Comparison of ENCODE assay signal across 37 cellular contexts in genomic region chr4:75308049-75308448, GRCh38.
"Had no signal": no experiment of that assay in that cellular context is flagged by ENCODE, and none has a peak within 500 bp of the region (broad histone marks: within the 10 kb centered on the region; RNA-seq: fewer than 3 reads in every experiment).

No MANE protein-coding gene starts in this region.

- H3K27ac Mint-ChIP-seq: activated CD4-positive, alpha-beta memory T cell treated with anti-CD3 and anti-CD28 coated beads, Interleukin-2, amount 10 ng/mL, durations not matched to agents 7 days and 5 days; activated CD4-positive, alpha-beta T cell treated with anti-CD3 and anti-CD28 coated beads for 36 hours; activated CD4-positive, alpha-beta T cell treated with anti-CD3 and anti-CD28 coated beads, Interleukin-2, amount 10 ng/mL, durations not matched to agents 7 days and 5 days; activated CD8-positive, alpha-beta memory T cell treated with anti-CD3 and anti-CD28 coated beads, Interleukin-2, amount 10 ng/mL, durations not matched to agents 7 days and 5 days; activated CD8-positive, alpha-beta T cell treated with anti-CD3 and anti-CD28 coated beads, Interleukin-2, amount 10 ng/mL, durations not matched to agents 7 days and 5 days; activated naive CD4-positive, alpha-beta T cell treated with anti-CD3 and anti-CD28 coated beads, Interleukin-2, amount 10 ng/mL, durations not matched to agents 7 days and 5 days; activated naive CD4-positive, alpha-beta T cell treated with anti-CD3 and anti-CD28 coated beads, Interleukin-2, amount 50 U/mL, for 24 hours; activated naive CD8-positive, alpha-beta T cell; activated T-cell treated with anti-CD3 and anti-CD28 coated beads, Interleukin-2, amount 50 U/mL, for 24 hours; activated T-helper 2 cell treated with anti-CD3 and anti-CD28 coated beads, Interferon-gamma antibody, Interleukin-2, Interleukin-4, amounts not matched to agents 10 μg/mL and 5 μg/mL and 100 μg/mL, durations not matched to agents 14 hours and 24 hours and 36 hours; T-helper 1 cell treated with Interleukin-12 subunit alpha and Interleukin-12 subunit beta and Interleukin-4 antibody, amounts not matched to agents 30 μg/mL and 1 μg/mL, for 36 hours; T-helper 2 cell treated with Interferon-gamma antibody and Interleukin-4, amounts not matched to agents 5 μg/mL and 100 μg/mL, for 36 hours; WTC11 had no signal

- H3K4me3 ChIP-seq: adrenal gland, body of pancreas, breast epithelium had no signal

- H3K4me1 ChIP-seq: adrenal gland, body of pancreas, breast epithelium had no signal

- H3K4me1 Mint-ChIP-seq: activated CD4-positive, alpha-beta memory T cell treated with anti-CD3 and anti-CD28 coated beads, Interleukin-2, amount 10 ng/mL, durations not matched to agents 7 days and 5 days; activated CD4-positive, alpha-beta T cell treated with anti-CD3 and anti-CD28 coated beads for 36 hours; activated CD4-positive, alpha-beta T cell treated with anti-CD3 and anti-CD28 coated beads, Interleukin-2, amount 10 ng/mL, durations not matched to agents 7 days and 5 days; activated CD8-positive, alpha-beta memory T cell treated with anti-CD3 and anti-CD28 coated beads, Interleukin-2, amount 10 ng/mL, durations not matched to agents 7 days and 5 days; activated naive CD4-positive, alpha-beta T cell treated with anti-CD3 and anti-CD28 coated beads, Interleukin-2, amount 10 ng/mL, durations not matched to agents 7 days and 5 days; activated naive CD4-positive, alpha-beta T cell treated with anti-CD3 and anti-CD28 coated beads, Interleukin-2, amount 50 U/mL, for 24 hours; WTC11 had no signal

- H3K27ac ChIP-seq: adrenal gland, body of pancreas, brain microvascular endothelial cell, breast epithelium, WERI-Rb-1 had no signal

- H3K9me3 Mint-ChIP-seq: activated naive CD4-positive, alpha-beta T cell treated with anti-CD3 and anti-CD28 coated beads, Interleukin-2, amount 10 ng/mL, durations not matched to agents 7 days and 5 days; activated T-helper 2 cell treated with anti-CD3 and anti-CD28 coated beads, Interferon-gamma antibody, Interleukin-2, Interleukin-4, amounts not matched to agents 10 μg/mL and 5 μg/mL and 100 μg/mL, durations not matched to agents 14 hours and 24 hours and 36 hours; T-helper 1 cell treated with Interleukin-12 subunit alpha and Interleukin-12 subunit beta and Interleukin-4 antibody, amounts not matched to agents 30 μg/mL and 1 μg/mL, for 36 hours had no signal

- ATAC-seq: activated CD4-positive, alpha-beta T cell treated with anti-CD3 and anti-CD28 coated beads for 36 hours; activated CD4-positive, CD25-positive, alpha-beta regulatory T cell treated with anti-CD3 and anti-CD28 coated beads, Interleukin-2, amount 50 U/mL, for 24 hours; activated CD8-positive, alpha-beta memory T cell treated with anti-CD3 and anti-CD28 coated beads, Interleukin-2, amount 10 ng/mL, durations not matched to agents 7 days and 5 days; activated CD8-positive, alpha-beta T cell treated with anti-CD3 and anti-CD28 coated beads, Interleukin-2, amount 10 ng/mL, durations not matched to agents 7 days and 5 days; body of pancreas; WTC11 had no signal

- H3K36me3 ChIP-seq: adrenal gland, brain microvascular endothelial cell, breast epithelium, WERI-Rb-1 had no signal

- H3K27me3 ChIP-seq: adrenal gland, body of pancreas, brain microvascular endothelial cell, breast epithelium had no signal

- H3K36me3 Mint-ChIP-seq: activated CD8-positive, alpha-beta memory T cell treated with anti-CD3 and anti-CD28 coated beads, Interleukin-2, amount 10 ng/mL, durations not matched to agents 7 days and 5 days; activated naive CD4-positive, alpha-beta T cell treated with anti-CD3 and anti-CD28 coated beads, Interleukin-2, amount 10 ng/mL, durations not matched to agents 7 days and 5 days; activated naive CD4-positive, alpha-beta T cell treated with anti-CD3 and anti-CD28 coated beads, Interleukin-2, amount 50 U/mL, for 24 hours had no signal

- FAIRE-seq: astrocyte, colon, TTC549 had no signal

- H3K4me3 Mint-ChIP-seq: activated CD4-positive, alpha-beta memory T cell treated with anti-CD3 and anti-CD28 coated beads, Interleukin-2, amount 10 ng/mL, durations not matched to agents 7 days and 5 days; activated CD4-positive, alpha-beta T cell treated with anti-CD3 and anti-CD28 coated beads for 36 hours; activated CD4-positive, alpha-beta T cell treated with anti-CD3 and anti-CD28 coated beads, Interleukin-2, amount 10 ng/mL, durations not matched to agents 7 days and 5 days; activated CD8-positive, alpha-beta memory T cell treated with anti-CD3 and anti-CD28 coated beads, Interleukin-2, amount 10 ng/mL, durations not matched to agents 7 days and 5 days; activated CD8-positive, alpha-beta T cell treated with anti-CD3 and anti-CD28 coated beads, Interleukin-2, amount 10 ng/mL, durations not matched to agents 7 days and 5 days; activated naive CD4-positive, alpha-beta T cell treated with anti-CD3 and anti-CD28 coated beads, Interleukin-2, amount 10 ng/mL, durations not matched to agents 7 days and 5 days; activated naive CD4-positive, alpha-beta T cell treated with anti-CD3 and anti-CD28 coated beads, Interleukin-2, amount 50 U/mL, for 24 hours; activated naive CD8-positive, alpha-beta T cell; activated T-cell treated with anti-CD3 and anti-CD28 coated beads, Interleukin-2, amount 50 U/mL, for 24 hours; T-helper 1 cell treated with Interleukin-12 subunit alpha and Interleukin-12 subunit beta and Interleukin-4 antibody, amounts not matched to agents 30 μg/mL and 1 μg/mL, for 36 hours; T-helper 2 cell treated with Interferon-gamma antibody and Interleukin-4, amounts not matched to agents 5 μg/mL and 100 μg/mL, for 36 hours; WTC11 had no signal

- H3K9me3 ChIP-seq: adrenal gland had no signal

- H3K27me3 Mint-ChIP-seq: activated CD4-positive, alpha-beta memory T cell treated with anti-CD3 and anti-CD28 coated beads, Interleukin-2, amount 10 ng/mL, durations not matched to agents 7 days and 5 days; activated CD4-positive, alpha-beta T cell treated with anti-CD3 and anti-CD28 coated beads for 36 hours; activated CD4-positive, alpha-beta T cell treated with anti-CD3 and anti-CD28 coated beads, Interleukin-2, amount 10 ng/mL, durations not matched to agents 7 days and 5 days; activated CD8-positive, alpha-beta memory T cell treated with anti-CD3 and anti-CD28 coated beads, Interleukin-2, amount 10 ng/mL, durations not matched to agents 7 days and 5 days; activated naive CD4-positive, alpha-beta T cell treated with anti-CD3 and anti-CD28 coated beads, Interleukin-2, amount 10 ng/mL, durations not matched to agents 7 days and 5 days; activated naive CD4-positive, alpha-beta T cell treated with anti-CD3 and anti-CD28 coated beads, Interleukin-2, amount 50 U/mL, for 24 hours; activated naive CD8-positive, alpha-beta T cell; activated T-cell treated with anti-CD3 and anti-CD28 coated beads, Interleukin-2, amount 50 U/mL, for 24 hours had no signal

- DNase-seq: activated CD4-positive, alpha-beta memory T cell treated with anti-CD3 and anti-CD28 coated beads, Interleukin-2, amount 10 ng/mL, durations not matched to agents 7 days and 5 days; activated CD4-positive, alpha-beta T cell treated with anti-CD3 and anti-CD28 coated beads for 1 hour; activated CD4-positive, alpha-beta T cell treated with anti-CD3 and anti-CD28 coated beads for 36 hours; activated CD4-positive, alpha-beta T cell treated with anti-CD3 and anti-CD28 coated beads for 48 hours; activated CD4-positive, alpha-beta T cell treated with anti-CD3 and anti-CD28 coated beads, Interleukin-2, amount 10 ng/mL, durations not matched to agents 7 days and 5 days; activated CD4-positive, alpha-beta T cell treated with anti-CD3 and anti-CD28 coated beads, Interleukin-2, amount 50 U/mL, for 48 hours; activated CD4-positive, CD25-positive, alpha-beta regulatory T cell; activated CD8-positive, alpha-beta memory T cell treated with anti-CD3 and anti-CD28 coated beads for 24 hours; activated CD8-positive, alpha-beta memory T cell treated with anti-CD3 and anti-CD28 coated beads, Interleukin-2, amount 10 ng/mL, durations not matched to agents 7 days and 5 days; activated CD8-positive, alpha-beta memory T cell treated with anti-CD3 and anti-CD28 coated beads, Interleukin-2, amount 50 U/mL, for 48 hours; activated CD8-positive, alpha-beta T cell treated with anti-CD3 and anti-CD28 coated beads, Interleukin-2, amount 10 ng/mL, durations not matched to agents 7 days and 5 days; activated effector memory CD4-positive, alpha-beta T cell treated with Interleukin-2 at 50 U/mL for 16 hours; activated gamma-delta T cell; activated naive CD4-positive, alpha-beta T cell treated with anti-CD3 and anti-CD28 coated beads, Interleukin-2, amount 10 ng/mL, durations not matched to agents 7 days and 5 days; activated naive CD4-positive, alpha-beta T cell treated with Interleukin-2 at 50 U/mL for 16 hours; activated T-cell treated with anti-CD3 and anti-CD28 coated beads, Interleukin-2, amount 50 U/mL, for 24 hours; activated T-cell treated with anti-CD3 and anti-CD28 coated beads, Interleukin-2, amount 50 U/mL, for 48 hours; adrenal gland; amniotic stem cell; aorta; body of pancreas; brain microvascular endothelial cell; central memory CD4-positive, alpha-beta T cell; T-helper 2 cell; T-helper 9 cell; WERI-Rb-1 had no signal
